In genomic region chr10:125727436-125727835, GRCh38 we compare ENCODE assay signal across 33 cellular contexts. TPM values are rescaled to one million over a fixed set of nuclear protein-coding genes. Genes with fewer than 3 reads are reported as not detected.
"Had no signal": no experiment of that assay in that cellular context is flagged by ENCODE, and none has a peak within 500 bp of the region (broad histone marks: within the 10 kb centered on the region; RNA-seq: fewer than 3 reads in every experiment).

No MANE protein-coding gene starts in this region.

- H3K36me3 ChIP-seq: ovary, uterus had no signal

- H3K4me1 ChIP-seq: right atrium auricular region, right lobe of liver, suprapubic skin, tibial artery, uterus had no signal

- H3K4me3 ChIP-seq: left ventricle myocardium inferior, lung, ovary, psoas muscle, right atrium auricular region, right lobe of liver, stomach, suprapubic skin, thoracic aorta, tibial artery, uterus had no signal

- H3K27ac ChIP-seq: left ventricle myocardium inferior, ovary, psoas muscle, right atrium auricular region, right lobe of liver, stomach, suprapubic skin, thoracic aorta, tibial artery, uterus had no signal

- DNase-seq: hypothalamus; immature natural killer cell; kidney; left ventricle myocardium inferior; mesendoderm; naive thymus-derived CD4-positive, alpha-beta T cell; ovary; posterior cingulate gyrus; psoas muscle; right lobe of liver; stimulated activated CD4-positive, alpha-beta T cell treated with anti-CD3 and anti-CD28 coated beads, Interleukin-12 subunit alpha, Interleukin-12 subunit beta, amount 100 ng/mL, for 4 hours; stimulated activated CD4-positive, alpha-beta T cell treated with anti-CD3 and anti-CD28 coated beads, Interleukin-15, amount 100 ng/mL, for 24 hours; stimulated activated CD4-positive, alpha-beta T cell treated with anti-CD3 and anti-CD28 coated beads, Interleukin-2, amount 100 ng/mL, for 24 hours; stimulated activated CD4-positive, alpha-beta T cell treated with anti-CD3 and anti-CD28 coated beads, Interleukin-4, amount 100 ng/mL, for 1 hour; stimulated activated naive B cell treated with anti-CD40 and anti-IgM and Interleukin-4, amounts not matched to agents 10 μg/mL and 1 μg/mL and 100 μg/mL, for 72 hours; stimulated activated naive CD8-positive, alpha-beta T cell treated with anti-CD3 and anti-CD28 coated beads, Interleukin-15, Interleukin-2, amounts not matched to agents 100 U/mL and 50 U/mL, for 24 hours; stomach; tibial artery; uterus had no signal

- H3K9me3 ChIP-seq: left ventricle myocardium inferior, ovary, psoas muscle, right atrium auricular region, right lobe of liver, stomach, suprapubic skin, thoracic aorta, tibial artery, uterus had no signal

- H3K27me3 ChIP-seq: ovary, right atrium auricular region, right lobe of liver, stomach, suprapubic skin, tibial artery, uterus had no signal

- FAIRE-seq: islet of Langerhans, kidney had no signal

- ATAC-seq: naive thymus-derived CD4-positive, alpha-beta T cell; natural killer cell treated with Interleukin-12 subunit alpha and Interleukin-12 subunit beta and Interleukin-15 and Interleukin-18, amount 100 ng/mL, for 72 hours; psoas muscle; right lobe of liver; stimulated activated naive B cell treated with anti-CD40 and anti-IgM and Interleukin-4, amounts not matched to agents 10 μg/mL and 1 μg/mL and 100 μg/mL, for 72 hours; stimulated activated naive CD8-positive, alpha-beta T cell treated with anti-CD3 and anti-CD28 coated beads, Interleukin-15, Interleukin-2, amounts not matched to agents 100 U/mL and 50 U/mL, for 24 hours had no signal

RNA-seq across cellular contexts. Expression of gene TEX36, which starts 44.5 kb away (rescaled TPM):
- total RNA-seq: kidney; left ventricle myocardium inferior; lower leg skin; lung; mesothelial cell of epicardium; mononuclear cell; myocyte; naive thymus-derived CD4-positive, alpha-beta T cell; natural killer cell treated with Interleukin-12 subunit alpha and Interleukin-12 subunit beta and Interleukin-15 and Interleukin-18, amount 100 ng/mL, for 72 hours; omental fat pad; ovary; psoas muscle; right atrium auricular region; right lobe of liver; skeletal muscle tissue; stomach; suprapubic skin; thoracic aorta; ureter had no signal
- polyA plus RNA-seq: immature natural killer cell; lung; naive thymus-derived CD4-positive, alpha-beta T cell; neural cell; ovary; psoas muscle; stomach had no signal

RNA-seq across cellular contexts. Expression of gene MMP21, which starts 48.2 kb away (rescaled TPM):
- total RNA-seq: left ventricle myocardium inferior, lower leg skin, myocyte, omental fat pad, thoracic aorta, ureter had no signal
- polyA plus RNA-seq: immature natural killer cell; naive thymus-derived CD4-positive, alpha-beta T cell; neural cell; stomach had no signal
